Comparison of ENCODE assay signal across 14 cellular contexts in genomic region chr13:111937763-111938375, GRCh38.
DNase-seq lines count a peak whose midpoint lies in the region; ATAC-seq and TF ChIP-seq lines count a peak whose summit lies in the region.
"Had no signal": no experiment of that assay in that cellular context is flagged by ENCODE, and none has a peak within 500 bp of the region (broad histone marks: within the 10 kb centered on the region; RNA-seq: fewer than 3 reads in every experiment).

No MANE protein-coding gene starts in this region.

- peak; percentile 96 for DNase-seq in COLO668 (lab: John Stamatoyannopoulos, UW; ENCODE audit: unreplicated experiment)
- DNase-seq in Daoy (ENCODE audit: low read depth), result peak; percentile 20
- peak; percentile 40 for DNase-seq in NCI-H526 treated with DMSO at 0.1 percent for 48 hours (lab: John Stamatoyannopoulos, UW)
- DNase-seq in glutamatergic neuron, result peak; percentile 29
- DNase-seq in T1000 (lab: John Stamatoyannopoulos, UW), result no peak
- DNase-seq in stimulated activated CD8-positive, alpha-beta memory T cell treated with anti-CD3 and anti-CD28 coated beads, Interleukin-4, amount 100 ng/mL, for 48 hours, result no peak
- DNase-seq in RKO (ENCODE audit: low spot score), result no peak
- DNase-seq: BE2C; gastrocnemius medialis; pancreas; RPMI8226; stimulated activated CD4-positive, alpha-beta T cell treated with anti-CD3 and anti-CD28 coated beads, Interleukin-4, amount 100 ng/mL, for 4 hours; SW 1271 had no signal

- peaks cover 2% of the 10 kb centered on the region for H3K27me3 Mint-ChIP-seq in glutamatergic neuron (ENCODE audit: unreplicated experiment)

- H3K36me3 Mint-ChIP-seq in glutamatergic neuron (ENCODE audit: unreplicated experiment), result no peaks in the 10 kb centered on the region

- peaks cover 9% of the 10 kb centered on the region for H3K4me1 Mint-ChIP-seq in glutamatergic neuron (ENCODE audit: low read depth, unreplicated experiment)

- no peak overlapping the region for H3K27ac Mint-ChIP-seq in glutamatergic neuron (ENCODE audit: unreplicated experiment)

- peaks cover 5% of the 10 kb centered on the region for H3K9me3 Mint-ChIP-seq in glutamatergic neuron (ENCODE audit: unreplicated experiment)

- H3K4me3 Mint-ChIP-seq in glutamatergic neuron (ENCODE audit: unreplicated experiment), result no peak overlapping the region

- no peak for ATAC-seq in GM21576 (IDR thresholded peaks at IDR 0.05; ENCODE audit: unreplicated experiment)
- ATAC-seq: gastrocnemius medialis, pancreas had no signal

- TF ChIP-seq CTCF in glutamatergic neuron (IDR thresholded peaks at IDR 0.05; ENCODE audit: partially characterized antibody, unreplicated experiment), result no peak

Comparison
In these comparisons a context has a peak if more than half of its experiments do, and no peak if none do; other contexts are left out.
1. DNase-seq: peak in COLO668 (single experiment), Daoy (single experiment), NCI-H526 treated with DMSO at 0.1 percent for 48 hours (single experiment) and glutamatergic neuron (single experiment); none in T1000 (single experiment), stimulated activated CD8-positive, alpha-beta memory T cell treated with anti-CD3 and anti-CD28 coated beads, Interleukin-4, amount 100 ng/mL, for 48 hours (single experiment) and RKO (single experiment).